In genomic region chr17:42517516-42517915, GRCh38 we compare ENCODE assay signal across 1 cellular context.
TF ChIP-seq lines count a peak whose summit lies in the region.

No MANE protein-coding gene starts in this region.

TF ChIP-seq in K562, 482 proteins besides CTCF, POLR2A, EP300 and RAD21 (continued from another document and continues in another):
- no peak for TF ChIP-seq RERE (CRISPR knock-in tag; IDR thresholded peaks at IDR 0.05; ENCODE audit: borderline replicate concordance)
- TF ChIP-seq TAL1 (IDR thresholded peaks at IDR 0.05): no peak
- TF ChIP-seq ZNF408 (CRISPR knock-in tag; IDR thresholded peaks at IDR 0.05; ENCODE audit: low read depth): no peak
- no peak for TF ChIP-seq ZBTB8A (IDR thresholded peaks at IDR 0.05; ENCODE audit: partially characterized antibody)
- TF ChIP-seq PRPF4 (IDR thresholded peaks at IDR 0.05; ENCODE audit: insufficient read depth, low read depth, low read length, poor library complexity, severe bottlenecking): no peak
- TF ChIP-seq ZNF277 (CRISPR knock-in tag; IDR thresholded peaks at IDR 0.05; ENCODE audit: borderline replicate concordance): no peak
- no peak for TF ChIP-seq THRA (IDR thresholded peaks at IDR 0.05)
- no peak for TF ChIP-seq ILF3 (IDR thresholded peaks at IDR 0.05; ENCODE audit: borderline replicate concordance)
- 0 out of 2 replicates have a peak, but pooled peaks have one; percentile 21 for TF ChIP-seq CXXC5 (CRISPR knock-in tag; IDR thresholded peaks at IDR 0.05)
- no peak for TF ChIP-seq ZBTB26 (CRISPR knock-in tag; IDR thresholded peaks at IDR 0.05)
- no peak; the same call in 1 of the 2 replicates for TF ChIP-seq STAT6 (CRISPR knock-in tag; IDR thresholded peaks at IDR 0.05)
- no peak for TF ChIP-seq ZNF224 (CRISPR knock-in tag; IDR thresholded peaks at IDR 0.05)
- TF ChIP-seq HINFP (tag; conservative IDR thresholded peaks at IDR 0.05; ENCODE audit: low read depth): no peak
- TF ChIP-seq TFE3 (CRISPR knock-in tag; IDR thresholded peaks at IDR 0.05): no peak
- TF ChIP-seq IRF9 (tag; IDR thresholded peaks at IDR 0.05): no peak
- TF ChIP-seq TEAD2 (tag; IDR thresholded peaks at IDR 0.05): no peak
- no peak for TF ChIP-seq SFPQ (IDR thresholded peaks at IDR 0.05; ENCODE audit: low read depth, low read length)
- TF ChIP-seq CTBP1 (IDR thresholded peaks at IDR 0.05; ENCODE audit: borderline replicate concordance): peak; percentile 70; the same call in 1 of the 2 replicates
- TF ChIP-seq CREB3 (tag; conservative IDR thresholded peaks at IDR 0.05; ENCODE audit: low read depth): no peak
- TF ChIP-seq XRCC5 (IDR thresholded peaks at IDR 0.05; ENCODE audit: low read depth, low read length): peak; percentile 77; the same call in 1 of the 2 replicates
- no peak for TF ChIP-seq ZBTB33 (CRISPR knock-in tag; IDR thresholded peaks at IDR 0.05)
- no peak for TF ChIP-seq TAF1 (IDR thresholded peaks at IDR 0.05; ENCODE audit: control insufficient read depth, extremely low read depth, insufficient read depth, low read length, severe bottlenecking)
- no peak for TF ChIP-seq CCNT2 (IDR thresholded peaks at IDR 0.05; ENCODE audit: borderline replicate concordance, extremely low read depth, insufficient read length, low read depth, low read length)
- TF ChIP-seq RB1 (IDR thresholded peaks at IDR 0.05; ENCODE audit: low read depth): peak; percentile 63; the same call in 1 of the 2 replicates
- no peak for TF ChIP-seq NR3C1 (CRISPR knock-in tag; IDR thresholded peaks at IDR 0.05)
- no peak for TF ChIP-seq ZNF785 (CRISPR knock-in tag; IDR thresholded peaks at IDR 0.05)
- TF ChIP-seq NFIC (IDR thresholded peaks at IDR 0.05): peak; percentile 39
- TF ChIP-seq ZBED1 (IDR thresholded peaks at IDR 0.05): no peak
- no peak for TF ChIP-seq EGR1 (conservative IDR thresholded peaks at IDR 0.05)
- TF ChIP-seq RBM25 (IDR thresholded peaks at IDR 0.05; ENCODE audit: low read depth, low read length, severe bottlenecking): no peak
- TF ChIP-seq MEIS2 (IDR thresholded peaks at IDR 0.05; ENCODE audit: partially characterized antibody): no peak
